In the genomic region with DNA sequence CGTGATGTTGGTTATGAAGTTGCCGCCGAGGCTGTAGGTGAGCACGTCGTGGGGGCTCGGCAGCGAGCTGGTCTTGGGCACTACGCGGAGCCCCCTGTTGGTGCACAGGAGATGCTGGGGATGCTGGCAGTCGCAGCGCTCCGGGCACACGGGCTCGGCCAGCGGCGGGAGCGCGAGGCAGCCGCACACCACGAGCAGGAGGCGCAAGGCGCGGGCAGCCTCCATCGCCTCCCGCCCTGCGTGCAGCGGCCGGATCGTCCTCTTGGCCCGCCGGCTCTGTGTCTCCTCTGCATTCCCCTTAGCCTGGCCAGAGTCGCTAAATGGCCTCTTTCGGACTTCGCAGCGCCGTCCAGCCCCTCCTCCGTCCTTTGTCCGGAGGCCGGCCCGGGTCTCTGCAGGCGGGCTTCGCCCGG, we compare ENCODE assay signal across 9 cellular contexts. TPM values are rescaled to one million over a fixed set of nuclear protein-coding genes. Genes with fewer than 3 reads are reported as not detected.
A peak's percentile ranks its signal among the peaks of the same experiment; 100 is the strongest.
DNase-seq lines count a peak whose midpoint lies in the region; TF ChIP-seq lines count a peak whose summit lies in the region.
"Had no signal": no experiment of that assay in that cellular context is flagged by ENCODE, and none has a peak within 500 bp of the region (broad histone marks: within the 10 kb centered on the region; RNA-seq: fewer than 3 reads in every experiment).

No MANE protein-coding gene starts in this region.

- H3K4me3 Mint-ChIP-seq in CD14-positive monocyte (peak overlapping the region; percentile 70 to 94), osteocyte (ENCODE audit: unreplicated experiment) (peak overlapping the region; percentile 77)

- H3K36me3 Mint-ChIP-seq in CD14-positive monocyte: peaks cover 0 to 9% of the 10 kb centered on the region in 2 donors
- no peaks in the 10 kb centered on the region for H3K36me3 Mint-ChIP-seq in osteocyte (ENCODE audit: unreplicated experiment)

- H3K4me1 Mint-ChIP-seq in CD14-positive monocyte: peaks cover 29% of the 10 kb centered on the region
- peaks cover 46% of the 10 kb centered on the region for H3K4me1 Mint-ChIP-seq in osteocyte (ENCODE audit: unreplicated experiment)

- peaks cover 0 to 43% (median 16%) of the 10 kb centered on the region in 4 donors for H3K4me1 ChIP-seq in Peyer's patch

- no peaks in the 10 kb centered on the region for H3K36me3 ChIP-seq in Peyer's patch

- no peak for TF ChIP-seq CTCF in CD14-positive monocyte (IDR thresholded peaks at IDR 0.05)
- no peak for TF ChIP-seq CTCF in Peyer's patch (IDR thresholded peaks at IDR 0.05)
- no peak for TF ChIP-seq CTCF in foreskin fibroblast (IDR thresholded peaks at IDR 0.05; ENCODE audit: low read depth, low read length)
- peak; percentile 24 for TF ChIP-seq CTCF in osteocyte (IDR thresholded peaks at IDR 0.05)

- intact Hi-C loops in CD14-positive monocyte (cut with micrococcal nuclease): loop anchor here in 1 of 2 donors (10.0 kb wide), 1 partner anchor 147 kb away; no protein-coding TSS in a partner anchor

- peaks cover 0 to 8% of the 10 kb centered on the region in 2 donors for H3K27me3 ChIP-seq in Peyer's patch

- peak overlapping the region; percentile 18 to 74 (median 50) for H3K4me3 ChIP-seq in Peyer's patch
- peak overlapping the region; percentile 39 to 57 for H3K4me3 ChIP-seq in foreskin fibroblast (ENCODE audit: low read depth in 1 of 2, low read length in 2 of 2)

- no peak for TF ChIP-seq POLR2A in Peyer's patch (IDR thresholded peaks at IDR 0.05)

- H3K27ac ChIP-seq in Peyer's patch: peak overlapping the region in 3 of 4 donors; percentile 1 to 61 (median 58)

- no peak for DNase-seq in CD14-positive monocyte (ENCODE audit: low spot score)
- DNase-seq in Peyer's patch: peak in 1 of 3 donors; percentile 55
- DNase-seq in foreskin fibroblast: peak in 1 of 2 donors; percentile 39
- no peak for DNase-seq in osteocyte (ENCODE audit: extremely low spot score, unreplicated experiment)
- DNase-seq in T-helper 1 cell: no peak
- DNase-seq in NCI-H187 (lab: John Stamatoyannopoulos, UW): no peak
- no peak for DNase-seq in NCI-H2081 treated with DMSO at 0.1 percent for 48 hours (lab: John Stamatoyannopoulos, UW)
- no peak for DNase-seq in mesenteric fat pad (ENCODE audit: low spot score)
- DNase-seq: activated effector memory CD4-positive, alpha-beta T cell treated with anti-CD3 and anti-CD28 coated beads, Interleukin-2, amount 50 U/mL, for 16 hours had no signal

- H3K27me3 Mint-ChIP-seq in CD14-positive monocyte (ENCODE audit: low read depth in 3 of 3) (peaks cover 73 to 92% (median 78%) of the 10 kb centered on the region in 3 donors), osteocyte (ENCODE audit: unreplicated experiment) (peaks cover 7% of the 10 kb centered on the region)

- no peak overlapping the region for H3K27ac Mint-ChIP-seq in CD14-positive monocyte
- H3K27ac Mint-ChIP-seq in osteocyte (ENCODE audit: unreplicated experiment): no peak overlapping the region

- H3K9me3 ChIP-seq in Peyer's patch: peaks cover 0 to 6% (median 0%) of the 10 kb centered on the region in 4 donors

- peaks cover 0 to 18% (median 12%) of the 10 kb centered on the region in 7 donors for H3K9me3 Mint-ChIP-seq in CD14-positive monocyte
- no peaks in the 10 kb centered on the region for H3K9me3 Mint-ChIP-seq in osteocyte (ENCODE audit: unreplicated experiment)

RNA-seq across cellular contexts. Expression of a gene that starts 0.3 kb away (rescaled TPM):
- polyA plus RNA-seq in CD14-positive monocyte: not detected
- total RNA-seq in Peyer's patch (1 to 10 TPM in 2 of 4 donors, under 1 TPM in 2; 0.70 to 1.7 (median 1.0) TPM), osteocyte (3.5 and 4.0 TPM in 2 replicates), mesenteric fat pad (3.7 TPM)
